Comparison of ENCODE assay signal across 8 cellular contexts in the genomic region with DNA sequence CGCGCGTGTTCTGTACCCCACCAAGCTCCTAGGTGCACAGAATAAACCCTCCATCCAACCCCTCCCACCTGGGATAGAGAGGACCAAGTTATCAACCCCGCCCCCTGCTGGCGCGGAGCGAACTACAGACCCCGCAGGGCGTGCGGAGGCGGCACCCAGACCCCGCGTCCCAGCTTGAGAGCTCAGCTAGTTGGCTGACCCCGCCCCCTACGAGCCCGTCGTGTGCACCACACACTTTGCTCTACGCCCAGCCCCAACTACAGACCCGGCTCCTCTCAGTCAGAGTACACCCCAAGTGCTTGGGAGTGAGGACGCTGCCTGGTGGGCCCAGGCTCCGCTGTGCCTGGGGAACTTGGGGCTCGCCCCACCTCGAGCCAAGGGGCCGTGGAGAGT. TPM values are rescaled to one million over a fixed set of nuclear protein-coding genes. Genes with fewer than 3 reads are reported as not detected.
DNase-seq lines count a peak whose midpoint lies in the region; ATAC-seq and TF ChIP-seq lines count a peak whose summit lies in the region.

No MANE protein-coding gene starts in this region.

- TF ChIP-seq CTCF in right atrium auricular region (IDR thresholded peaks at IDR 0.05) = peak in 1 of 2 donors; percentile 56

- DNase-seq in Right ventricle myocardium superior (peak; percentile 41), right atrium auricular region (ENCODE audit: low spot score) (no peak), astrocyte of the hippocampus (ENCODE audit: low read depth, low spot score) (peak; percentile 57), left colon (peak in 1 of 2 donors; percentile 43), OCI-M2 (lab: John Stamatoyannopoulos, UW; ENCODE audit: unreplicated experiment) (no peak), SHP77 (lab: John Stamatoyannopoulos, UW) (no peak)

- intact Hi-C loops in Right ventricle myocardium superior (cut with DNase I) (loop anchor here (10.0 kb wide), 2 partner anchors 526 to 926 kb away; no protein-coding TSS in a partner anchor), left colon (cut with DNase I, micrococcal nuclease) (loop anchor here in 1 of 2 donors (5.0 kb wide), 1 partner anchor 883 kb away; no protein-coding TSS in a partner anchor)

- H3K9ac ChIP-seq in stomach smooth muscle (ENCODE audit: low read length in 2 of 2) = no peak overlapping the region

- H3K9me3 ChIP-seq in right atrium auricular region = no peaks in the 10 kb centered on the region
- H3K9me3 ChIP-seq in stomach smooth muscle (ENCODE audit: control insufficient read depth in 2 of 2, low read length in 2 of 2) = no peaks in the 10 kb centered on the region

- peaks cover 0 to 12% of the 10 kb centered on the region in 2 donors for H3K27me3 ChIP-seq in right atrium auricular region
- peaks cover 0 to 3% of the 10 kb centered on the region in 2 donors for H3K27me3 ChIP-seq in stomach smooth muscle (ENCODE audit: control insufficient read depth in 1 of 2, insufficient read depth in 2 of 2, low read length in 2 of 2)

- H3K27ac ChIP-seq in right atrium auricular region (no peak overlapping the region), stomach smooth muscle (ENCODE audit: low read length) (no peak overlapping the region)

- H3K4me3 ChIP-seq in right atrium auricular region (peak overlapping the region in 1 of 2 donors; percentile 45), stomach smooth muscle (ENCODE audit: low read length in 2 of 2) (peak overlapping the region; percentile 79)

- ATAC-seq in Right ventricle myocardium superior (ENCODE audit: poor library complexity) = no peak
- ATAC-seq in left colon = peak; percentile 40
- ATAC-seq in HG02588 (IDR thresholded peaks at IDR 0.05; ENCODE audit: unreplicated experiment) = no peak

- H3K36me3 ChIP-seq in right atrium auricular region = no peaks in the 10 kb centered on the region
- no peaks in the 10 kb centered on the region for H3K36me3 ChIP-seq in stomach smooth muscle (ENCODE audit: control insufficient read depth in 2 of 2, insufficient read depth in 2 of 2, low read length in 2 of 2)

- peaks cover 0 to 32% of the 10 kb centered on the region in 2 donors for H3K4me1 ChIP-seq in right atrium auricular region
- peaks cover 27% of the 10 kb centered on the region for H3K4me1 ChIP-seq in stomach smooth muscle (ENCODE audit: control insufficient read depth, insufficient read depth, low read length)

RNA-seq across cellular contexts. Expression of a gene that starts 1.5 kb away (rescaled TPM):
- total RNA-seq in Right ventricle myocardium superior = 4.1 TPM
- 1 to 10 TPM; 3.8 to 7.4 TPM for total RNA-seq in right atrium auricular region
- total RNA-seq in left colon = under 1 TPM; 0.24 to 0.78 TPM

Comparison
In these comparisons a context has a peak if more than half of its experiments do, and no peak if none do; other contexts are left out.
1. DNase-seq: peak in Right ventricle myocardium superior (single experiment) and astrocyte of the hippocampus (single experiment); none in right atrium auricular region (single experiment), OCI-M2 (single experiment) and SHP77 (0 of 2).